Comparison of ENCODE assay signal across 22 cellular contexts in genomic region chr21:18985584-18985983, GRCh38.
A peak's percentile ranks its signal among the peaks of the same experiment; 100 is the strongest.
DNase-seq lines count a peak whose midpoint lies in the region; ATAC-seq, FAIRE-seq and TF ChIP-seq lines count a peak whose summit lies in the region.
"Had no signal": no experiment of that assay in that cellular context is flagged by ENCODE, and none has a peak within 500 bp of the region (broad histone marks: within the 10 kb centered on the region; RNA-seq: fewer than 3 reads in every experiment).

No MANE protein-coding gene starts in this region.

- H3K27me3 ChIP-seq in PC-3 (ENCODE audit: low read length) = peaks cover 35% of the 10 kb centered on the region
- H3K27me3 ChIP-seq in rectal smooth muscle tissue (ENCODE audit: control insufficient read depth, insufficient read depth, low read length) = no peaks in the 10 kb centered on the region
- H3K27me3 ChIP-seq: BE2C had no signal

- no peak overlapping the region for H2AFZ ChIP-seq in PC-3 (ENCODE audit: low read length)

- no peaks in the 10 kb centered on the region for H3K4me1 ChIP-seq in PC-3 (ENCODE audit: insufficient read depth, low read length)
- peaks cover 16% of the 10 kb centered on the region for H3K4me1 ChIP-seq in rectal smooth muscle tissue (ENCODE audit: control insufficient read depth, insufficient read depth, low read length)

- no peaks in the 10 kb centered on the region for H3K36me3 ChIP-seq in PC-3 (ENCODE audit: low read depth, low read length)
- no peaks in the 10 kb centered on the region for H3K36me3 ChIP-seq in rectal smooth muscle tissue (ENCODE audit: control insufficient read depth, insufficient read depth, low read length)
- H3K36me3 ChIP-seq: BE2C had no signal

- CTCF ChIA-PET in PC-3 (lab: Charles Lee) = no interaction called here

- intact Hi-C loops in PC-3 (cut with micrococcal nuclease) = no loop called here

- BruUV-seq in PC-3 (replicated peaks; lab: Mats Ljungman, UMichigan) = no TSS peak

- no peaks in the 10 kb centered on the region for H3K9me2 ChIP-seq in PC-3 (replicated peaks; ENCODE audit: low read length)

- DNase-seq in HT1080 (ENCODE audit: low read depth) = peak; percentile 55
- DNase-seq in PC-3 = peak; percentile 36
- peak; percentile 6 for DNase-seq in urothelium cell line (ENCODE audit: low spot score)
- no peak for DNase-seq in NCI-H774 (lab: John Stamatoyannopoulos, UW)
- DNase-seq: ACHN; BE2C; CD4-positive, CD25-positive, alpha-beta regulatory T cell; CD8-positive, alpha-beta memory T cell; COR-L47; DMS153; DMS79; GF-D8; H9; KBM-7 had no signal

- no peaks in the 10 kb centered on the region for H3F3A ChIP-seq in PC-3 (ENCODE audit: low read length, unreplicated experiment)

- H3K27ac ChIP-seq in PC-3 (ENCODE audit: low read length) (no peak overlapping the region), rectal smooth muscle tissue (ENCODE audit: low read depth, low read length) (peak overlapping the region; percentile 56)
- H3K27ac ChIP-seq: HL-60 had no signal

- TF ChIP-seq CTCF in PC-3 (conservative IDR thresholded peaks at IDR 0.05; ENCODE audit: low read depth, low read length) = no peak

- no peak for FAIRE-seq in urothelium cell line (lab: Jason Lieb, UNC)
- FAIRE-seq: A204.1, D721Med, H1, HTR-8/SVneo had no signal

- ATAC-seq in PC-3 (peak; percentile 22), HG03457 (IDR thresholded peaks at IDR 0.05; ENCODE audit: unreplicated experiment) (no peak), HG03139 (IDR thresholded peaks at IDR 0.05; ENCODE audit: unreplicated experiment) (no peak)

- H3K9ac ChIP-seq in PC-3 (ENCODE audit: low read length) = no peak overlapping the region
- H3K9ac ChIP-seq in rectal smooth muscle tissue (ENCODE audit: low read length) = no peak overlapping the region

- H3K9me3 ChIP-seq in PC-3 (ENCODE audit: low read length) = 0 out of 2 replicates have a peak, but pooled peaks cover 9% of the 10 kb centered on the region
- H3K9me3 ChIP-seq: BE2C had no signal

- POLR2A ChIA-PET in PC-3 (lab: Charles Lee; ENCODE audit: unreplicated experiment) = interaction anchor here (0.6 kb wide), 1 partner anchor 15 kb away, joined by 13 read pairs; no protein-coding TSS in a partner anchor

- H3K4me3 ChIP-seq in PC-3 (ENCODE audit: low read length) = no peak overlapping the region
- H3K4me3 ChIP-seq in rectal smooth muscle tissue (ENCODE audit: low read length) = no peak overlapping the region

- no peaks in the 10 kb centered on the region for H4K20me1 ChIP-seq in PC-3 (ENCODE audit: low read length)

- H3K79me2 ChIP-seq in PC-3 (ENCODE audit: low read length) = no peaks in the 10 kb centered on the region

- H3K4me2 ChIP-seq in PC-3 (ENCODE audit: low read length) = no peak overlapping the region
